Comparison of ENCODE assay signal across 8 cellular contexts in genomic region chr1:58816072-58816746, GRCh38. TPM values are rescaled to one million over a fixed set of nuclear protein-coding genes. Genes with fewer than 3 reads are reported as not detected.
DNase-seq lines count a peak whose midpoint lies in the region; TF ChIP-seq lines count a peak whose summit lies in the region.

No MANE protein-coding gene starts in this region.

- no peaks in the 10 kb centered on the region for H4K20me1 ChIP-seq in H9 (ENCODE audit: control insufficient read depth, insufficient read depth, insufficient read length)
- H4K20me1 ChIP-seq in Loucy (ENCODE audit: insufficient read depth, low read length, poor library complexity, severe bottlenecking): no peaks in the 10 kb centered on the region

- H3K79me2 ChIP-seq in H9 (ENCODE audit: insufficient read depth, low read length) (no peaks in the 10 kb centered on the region), Loucy (ENCODE audit: insufficient read depth, low read length) (no peaks in the 10 kb centered on the region)

- CTCF ChIA-PET in activated naive CD4-positive, alpha-beta T cell treated with anti-CD3 and anti-CD28 coated beads, Interleukin-2, amount 10 ng/mL, durations not matched to agents 7 days and 5 days (lab: Charles Lee): interaction anchor here (1.4 to 1.7 kb wide), 2 partner anchors 126 to 883 kb away, joined by 3 to 4 read pairs; no protein-coding TSS in a partner anchor

- no peak overlapping the region for H2BK12ac ChIP-seq in H9 (ENCODE audit: insufficient read length, low read depth, low read length)

- no peak overlapping the region for H3T11ph ChIP-seq in H9 (ENCODE audit: low read length)

- peak overlapping the region; percentile 51 for H3K18ac ChIP-seq in H9 (ENCODE audit: insufficient read length, low read depth, low read length)

- H3K36me3 Mint-ChIP-seq in H9 (ENCODE audit: insufficient read depth in 1 of 3, low read depth in 3 of 3): no peaks in the 10 kb centered on the region; a peak in 1 of 7 replicates
- H3K36me3 Mint-ChIP-seq in activated naive CD4-positive, alpha-beta T cell treated with anti-CD3 and anti-CD28 coated beads, Interleukin-2, amount 10 ng/mL, durations not matched to agents 7 days and 5 days: peaks cover 2% of the 10 kb centered on the region

- peak overlapping the region; percentile 77 for H3K4me3 ChIP-seq in Loucy (ENCODE audit: low read length, poor library complexity, severe bottlenecking)

- H3K23ac ChIP-seq in H9 (ENCODE audit: insufficient read length, low read depth, low read length): no peak overlapping the region

- H3F3A ChIP-seq in Loucy (ENCODE audit: low read depth): no peaks in the 10 kb centered on the region

- no peak overlapping the region for H2BK5ac ChIP-seq in H9 (ENCODE audit: insufficient read length, low read length)

- peak; percentile 79 for DNase-seq in GM04504 (ENCODE audit: low read depth)
- DNase-seq in H9: peak; percentile 76
- DNase-seq in SK-MEL-5 (ENCODE audit: low read depth, low spot score): peak; percentile 69
- DNase-seq in activated naive CD4-positive, alpha-beta T cell treated with anti-CD3 and anti-CD28 coated beads, Interleukin-2, amount 10 ng/mL, durations not matched to agents 7 days and 5 days: peak; percentile 90
- peak; percentile 88 for DNase-seq in germinal center (ENCODE audit: low spot score)
- DNase-seq in nucleus accumbens (lab: John Stamatoyannopoulos, UW): peak in 54 of 56 donors; percentile 13 to 89 (median 72)
- DNase-seq in superior temporal gyrus (ENCODE audit: extremely low spot score): peak; percentile 82

- no peak overlapping the region for H3K56ac ChIP-seq in H9 (ENCODE audit: insufficient read length, low read depth, low read length)

- H3K4me2 ChIP-seq in H9 (ENCODE audit: insufficient read depth, insufficient read length, low read length) (peak overlapping the region; percentile 73), Loucy (ENCODE audit: low read depth, low read length, poor library complexity, severe bottlenecking) (peak overlapping the region; percentile 90)

- H4K91ac ChIP-seq in H9 (ENCODE audit: insufficient read length, low read depth, low read length): no peak overlapping the region

- no peaks in the 10 kb centered on the region for H3K36me3 ChIP-seq in Loucy (ENCODE audit: insufficient read depth, low read length)

- H2AFZ ChIP-seq in H9 (ENCODE audit: low read length) (peak overlapping the region; percentile 9), Loucy (ENCODE audit: low read length) (peak overlapping the region; percentile 85)

- H3K4me1 ChIP-seq in H9 (ENCODE audit: insufficient read depth, low read length): no peaks in the 10 kb centered on the region
- H3K4me1 ChIP-seq in Loucy (ENCODE audit: insufficient read depth, low read length, poor library complexity, severe bottlenecking): peaks cover 17% of the 10 kb centered on the region

- no peak overlapping the region for H4K8ac ChIP-seq in H9 (replicated peaks; ENCODE audit: insufficient read length, low read depth, low read length)

- peak overlapping the region; percentile 73 to 82 for H3K4me3 Mint-ChIP-seq in H9
- peak overlapping the region; percentile 81 for H3K4me3 Mint-ChIP-seq in activated naive CD4-positive, alpha-beta T cell treated with anti-CD3 and anti-CD28 coated beads, Interleukin-2, amount 10 ng/mL, durations not matched to agents 7 days and 5 days

- peaks cover 20 to 35% of the 10 kb centered on the region in 2 experiments for H3K4me1 Mint-ChIP-seq in H9
- peaks cover 49% of the 10 kb centered on the region for H3K4me1 Mint-ChIP-seq in activated naive CD4-positive, alpha-beta T cell treated with anti-CD3 and anti-CD28 coated beads, Interleukin-2, amount 10 ng/mL, durations not matched to agents 7 days and 5 days

- no peak overlapping the region for H2AK5ac ChIP-seq in H9 (ENCODE audit: insufficient read length, low read length)

- H3K27ac ChIP-seq in H9 (ENCODE audit: insufficient read length, low read depth, low read length): no peak overlapping the region

- no peak overlapping the region for H4K5ac ChIP-seq in H9 (ENCODE audit: insufficient read length, low read depth, low read length)

- H3K23me2 ChIP-seq in H9 (ENCODE audit: insufficient read length, low read depth, low read length, poor library complexity, severe bottlenecking): peaks cover 16% of the 10 kb centered on the region

- H3K79me1 ChIP-seq in H9 (ENCODE audit: insufficient read depth, low read depth, low read length, poor library complexity, severe bottlenecking): no peaks in the 10 kb centered on the region

- peak overlapping the region; percentile 74 for H3K14ac ChIP-seq in H9 (ENCODE audit: insufficient read depth, low read length)

- no peak for TF ChIP-seq CTCF in H9 (conservative IDR thresholded peaks at IDR 0.05)
- peak; percentile 25 for TF ChIP-seq CTCF in Loucy (conservative IDR thresholded peaks at IDR 0.05; ENCODE audit: low read length)

- H3K9ac ChIP-seq in H9 (ENCODE audit: extremely low read depth, insufficient read length, low read length) (peak overlapping the region; percentile 21), Loucy (ENCODE audit: low read depth, low read length, poor library complexity, severe bottlenecking) (peak overlapping the region; percentile 94)

- WGBS in H9 (ENCODE audit: extremely low coverage, insufficient read length, low lambda C conversion rate): no CpG with 5 or more reads among the region's 49 CpGs

- in situ Hi-C loops in SK-MEL-5 (cut with HindIII; ENCODE audit: low pct_unique_long_range_greater_than_20kb, low sequenced_read_pairs): no loop called here

- H3K9me3 ChIP-seq in H9 (ENCODE audit: control insufficient read depth, low read depth, low read length) (no peaks in the 10 kb centered on the region), Loucy (ENCODE audit: insufficient read depth, low read depth, low read length) (no peaks in the 10 kb centered on the region)

- H3K9me2 ChIP-seq in Loucy (replicated peaks; ENCODE audit: low read depth, low read length): no peaks in the 10 kb centered on the region

- no peak overlapping the region for H2BK20ac ChIP-seq in H9 (ENCODE audit: low read depth, low read length, poor library complexity, severe bottlenecking)

- H3K27me3 ChIP-seq in H9 (ENCODE audit: insufficient read depth, low read length) (no peaks in the 10 kb centered on the region; the same call in 1 of the 2 replicates), Loucy (ENCODE audit: insufficient read depth, low read length, poor library complexity, severe bottlenecking) (no peaks in the 10 kb centered on the region)

- no peaks in the 10 kb centered on the region; a peak in 3 of 5 replicates for H3K9me3 Mint-ChIP-seq in H9
- no peaks in the 10 kb centered on the region for H3K9me3 Mint-ChIP-seq in activated naive CD4-positive, alpha-beta T cell treated with anti-CD3 and anti-CD28 coated beads, Interleukin-2, amount 10 ng/mL, durations not matched to agents 7 days and 5 days

- H3K27ac Mint-ChIP-seq in H9: peak overlapping the region in 1 of 3 experiments; percentile 61; a peak in 1 of 7 replicates
- H3K27ac Mint-ChIP-seq in activated naive CD4-positive, alpha-beta T cell treated with anti-CD3 and anti-CD28 coated beads, Interleukin-2, amount 10 ng/mL, durations not matched to agents 7 days and 5 days: peak overlapping the region; percentile 91

- H3K4ac ChIP-seq in H9 (ENCODE audit: low read depth, low read length): no peak overlapping the region

- H3K27me3 Mint-ChIP-seq in H9 (ENCODE audit: low read depth): peaks cover 28% of the 10 kb centered on the region
- H3K27me3 Mint-ChIP-seq in activated naive CD4-positive, alpha-beta T cell treated with anti-CD3 and anti-CD28 coated beads, Interleukin-2, amount 10 ng/mL, durations not matched to agents 7 days and 5 days: peaks cover 14% of the 10 kb centered on the region

- H2BK120ac ChIP-seq in H9 (ENCODE audit: low read depth, low read length, poor library complexity, severe bottlenecking): no peak overlapping the region

- H2BK15ac ChIP-seq in H9 (ENCODE audit: low read depth, low read length): no peak overlapping the region; the same call in 1 of the 2 replicates

RNA-seq across cellular contexts. Expression of gene JUN, which starts 32.4 kb away (rescaled TPM):
- total RNA-seq in H9 (2021): 14.2 and 15.7 TPM in 2 replicates
- total RNA-seq in SK-MEL-5 (2014; rRNA removed; shearing (Covaris generic)): 4.1 and 5.4 TPM in 2 replicates
- 11.6 and 12.0 TPM in 2 replicates for polyA plus RNA-seq in SK-MEL-5 (2015; cell fraction: cytosol; rRNA removed)
- polyA plus RNA-seq in SK-MEL-5 (2015; cell fraction: nucleus; rRNA removed): 14.0 and 24.8 TPM in 2 replicates
